1 cellular context compared by ENCODE assay signal in the genomic region with DNA sequence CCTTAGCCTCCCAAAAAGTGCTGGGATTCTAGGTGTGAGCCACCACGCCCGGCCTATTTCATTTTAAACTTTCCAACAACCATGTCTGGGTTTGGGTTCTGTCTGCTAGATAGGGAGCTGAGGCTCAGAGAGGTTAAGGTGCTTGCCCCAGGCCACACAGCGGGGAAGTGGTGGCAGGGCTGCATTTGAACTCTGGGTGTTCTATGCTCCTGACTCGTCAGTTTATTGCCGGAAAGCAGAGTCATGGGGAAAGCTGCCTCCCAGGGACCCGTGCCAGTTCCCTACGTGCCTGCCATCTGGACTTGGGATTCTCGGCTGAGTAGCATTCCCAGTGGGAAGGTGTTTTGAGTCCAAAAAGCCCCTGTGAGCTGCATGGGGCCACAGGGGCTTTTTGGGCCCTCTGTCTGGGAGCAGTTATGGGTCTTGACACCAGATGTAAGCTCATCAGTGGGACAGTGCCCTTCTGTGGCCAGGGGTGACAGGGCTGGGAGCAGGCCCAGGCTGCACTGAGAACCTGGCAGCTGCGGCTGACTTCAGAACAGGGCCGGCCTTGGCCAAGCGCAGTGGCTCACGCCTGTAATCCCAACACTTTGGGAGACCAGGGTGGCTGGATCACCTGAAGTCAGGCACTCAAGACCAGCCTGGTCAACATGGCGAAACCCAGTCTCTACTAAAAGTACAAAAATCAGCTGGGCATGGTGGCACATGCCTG.
A peak's percentile ranks its signal among the peaks of the same experiment; 100 is the strongest.
TF ChIP-seq lines count a peak whose summit lies in the region.

No MANE protein-coding gene starts in this region.

TF ChIP-seq in HepG2, 621 proteins besides CTCF, POLR2A, EP300 and RAD21:
- peak; percentile 93 for TF ChIP-seq ZNF768 (CRISPR knock-in tag; IDR thresholded peaks at IDR 0.05)
- TF ChIP-seq ZNF367 (CRISPR knock-in tag; IDR thresholded peaks at IDR 0.05; ENCODE audit: borderline replicate concordance) = no peak
